In the genomic region with DNA sequence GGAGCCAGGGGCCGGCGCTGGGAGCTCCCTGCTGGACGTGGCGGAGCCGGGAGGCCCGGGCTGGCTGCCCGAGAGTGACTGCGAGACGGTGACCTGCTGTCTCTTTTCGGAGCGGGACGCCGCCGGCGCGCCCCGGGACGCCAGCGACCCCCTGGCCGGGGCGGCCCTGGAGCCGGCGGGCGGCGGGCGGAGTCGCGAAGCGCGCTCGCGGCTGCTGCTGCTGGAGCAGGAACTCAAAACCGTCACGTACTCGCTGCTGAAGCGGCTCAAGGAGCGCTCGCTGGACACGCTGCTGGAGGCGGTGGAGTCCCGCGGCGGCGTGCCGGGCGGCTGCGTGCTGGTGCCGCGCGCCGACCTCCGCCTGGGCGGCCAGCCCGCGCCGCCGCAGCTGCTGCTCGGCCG, we compare ENCODE assay signal across 8 cellular contexts. TPM values are rescaled to one million over a fixed set of nuclear protein-coding genes. Genes with fewer than 3 reads are reported as not detected.
DNase-seq lines count a peak whose midpoint lies in the region; ATAC-seq and TF ChIP-seq lines count a peak whose summit lies in the region.

No MANE protein-coding gene starts in this region.

- intact Hi-C loops in activated CD4-positive, alpha-beta T cell treated with anti-CD3 and anti-CD28 coated beads, Interleukin-2, amount 10 ng/mL, durations not matched to agents 24 days and 14 days (cut with micrococcal nuclease): loop anchor here (2.0 to 10.0 kb wide), 4 partner anchors 46 to 1131 kb away; a partner anchor contains a TSS

- H3K4me1 ChIP-seq in rectal smooth muscle tissue (ENCODE audit: control insufficient read depth, insufficient read depth, low read length): peaks cover 7% of the 10 kb centered on the region

- H3K4me1 Mint-ChIP-seq in activated CD4-positive, alpha-beta T cell treated with anti-CD3 and anti-CD28 coated beads, Interleukin-2, amount 10 ng/mL, durations not matched to agents 24 days and 14 days: peaks cover 19% of the 10 kb centered on the region
- H3K4me1 Mint-ChIP-seq in activated CD4-positive, alpha-beta T cell treated with anti-CD3 and anti-CD28 coated beads, Interleukin-2, amount 10 ng/mL, durations not matched to agents 7 days and 5 days: peaks cover 24% of the 10 kb centered on the region
- peaks cover 39% of the 10 kb centered on the region for H3K4me1 Mint-ChIP-seq in progenitor cell of endocrine pancreas (ENCODE audit: low read depth)

- ATAC-seq in GM18858 (IDR thresholded peaks at IDR 0.05; ENCODE audit: unreplicated experiment): no peak

- H3K27me3 ChIP-seq in rectal smooth muscle tissue (ENCODE audit: control insufficient read depth, insufficient read depth, low read length): no peaks in the 10 kb centered on the region

- H3K4me3 ChIP-seq in fibroblast of villous mesenchyme (ENCODE audit: low read depth, low read length) (peak overlapping the region; percentile 70), rectal smooth muscle tissue (ENCODE audit: low read length) (peak overlapping the region; percentile 81)

- TF ChIP-seq CTCF in RWPE1 (conservative IDR thresholded peaks at IDR 0.05; ENCODE audit: low read depth) (no peak), fibroblast of villous mesenchyme (IDR thresholded peaks at IDR 0.05; ENCODE audit: insufficient read depth, low read depth, low read length) (no peak), progenitor cell of endocrine pancreas (IDR thresholded peaks at IDR 0.05; ENCODE audit: unreplicated experiment) (no peak)

- no peak overlapping the region for H3K9ac ChIP-seq in rectal smooth muscle tissue (ENCODE audit: low read length)

- no peaks in the 10 kb centered on the region for H3K36me3 ChIP-seq in rectal smooth muscle tissue (ENCODE audit: control insufficient read depth, insufficient read depth, low read length)

- no peak overlapping the region for H3K4me3 Mint-ChIP-seq in activated CD4-positive, alpha-beta T cell treated with anti-CD3 and anti-CD28 coated beads, Interleukin-2, amount 10 ng/mL, durations not matched to agents 24 days and 14 days
- no peak overlapping the region for H3K4me3 Mint-ChIP-seq in activated CD4-positive, alpha-beta T cell treated with anti-CD3 and anti-CD28 coated beads, Interleukin-2, amount 10 ng/mL, durations not matched to agents 7 days and 5 days
- H3K4me3 Mint-ChIP-seq in progenitor cell of endocrine pancreas (ENCODE audit: low read depth): no peak overlapping the region

- DNase-seq in activated CD4-positive, alpha-beta T cell treated with anti-CD3 and anti-CD28 coated beads, Interleukin-2, amount 10 ng/mL, durations not matched to agents 24 days and 14 days: peak; percentile 79
- DNase-seq in activated CD4-positive, alpha-beta T cell treated with anti-CD3 and anti-CD28 coated beads, Interleukin-2, amount 10 ng/mL, durations not matched to agents 7 days and 5 days: no peak
- DNase-seq in RWPE1 (ENCODE audit: low spot score) (no peak), fibroblast of villous mesenchyme (ENCODE audit: low read depth) (peak; percentile 51), NCI-H128 (lab: John Stamatoyannopoulos, UW; ENCODE audit: unreplicated experiment) (no peak), progenitor cell of endocrine pancreas (ENCODE audit: low spot score, unreplicated experiment) (no peak)

- CTCF ChIA-PET in activated CD4-positive, alpha-beta T cell treated with anti-CD3 and anti-CD28 coated beads, Interleukin-2, amount 10 ng/mL, durations not matched to agents 7 days and 5 days (lab: Charles Lee): interaction anchor here (1.5 kb wide), 1 partner anchor 17 kb away, joined by 8 read pairs; no protein-coding TSS in a partner anchor
- CTCF ChIA-PET in RWPE1 (lab: Yijun Ruan, JAX): interaction anchor here (0.8 to 1.5 kb wide), 4 partner anchors 70 to 1498 kb away, joined by 3 to 6 read pairs (median 4); no protein-coding TSS in a partner anchor

- peak overlapping the region; percentile 94; the same call in 1 of the 2 replicates for H3K27ac ChIP-seq in RWPE1
- no peak overlapping the region for H3K27ac ChIP-seq in rectal smooth muscle tissue (ENCODE audit: low read depth, low read length)

- POLR2A ChIA-PET in activated CD4-positive, alpha-beta T cell treated with anti-CD3 and anti-CD28 coated beads, Interleukin-2, amount 10 ng/mL, durations not matched to agents 7 days and 5 days (lab: Charles Lee): no interaction called here
- POLR2A ChIA-PET in RWPE1 (lab: Yijun Ruan, JAX; ENCODE audit: low non-redundant PET): no interaction called here

- H3K9me3 Mint-ChIP-seq in activated CD4-positive, alpha-beta T cell treated with anti-CD3 and anti-CD28 coated beads, Interleukin-2, amount 10 ng/mL, durations not matched to agents 24 days and 14 days: no peaks in the 10 kb centered on the region
- no peaks in the 10 kb centered on the region for H3K9me3 Mint-ChIP-seq in activated CD4-positive, alpha-beta T cell treated with anti-CD3 and anti-CD28 coated beads, Interleukin-2, amount 10 ng/mL, durations not matched to agents 7 days and 5 days
- no peaks in the 10 kb centered on the region for H3K9me3 Mint-ChIP-seq in progenitor cell of endocrine pancreas (ENCODE audit: low read depth)

- H3K36me3 Mint-ChIP-seq in activated CD4-positive, alpha-beta T cell treated with anti-CD3 and anti-CD28 coated beads, Interleukin-2, amount 10 ng/mL, durations not matched to agents 24 days and 14 days (ENCODE audit: low read depth): peaks cover 1% of the 10 kb centered on the region
- no peaks in the 10 kb centered on the region for H3K36me3 Mint-ChIP-seq in activated CD4-positive, alpha-beta T cell treated with anti-CD3 and anti-CD28 coated beads, Interleukin-2, amount 10 ng/mL, durations not matched to agents 7 days and 5 days (ENCODE audit: low read depth)
- peaks cover 11% of the 10 kb centered on the region for H3K36me3 Mint-ChIP-seq in progenitor cell of endocrine pancreas (ENCODE audit: insufficient read depth)

- H3K27me3 Mint-ChIP-seq in activated CD4-positive, alpha-beta T cell treated with anti-CD3 and anti-CD28 coated beads, Interleukin-2, amount 10 ng/mL, durations not matched to agents 24 days and 14 days: peaks cover 25% of the 10 kb centered on the region
- peaks cover 26% of the 10 kb centered on the region for H3K27me3 Mint-ChIP-seq in activated CD4-positive, alpha-beta T cell treated with anti-CD3 and anti-CD28 coated beads, Interleukin-2, amount 10 ng/mL, durations not matched to agents 7 days and 5 days
- H3K27me3 Mint-ChIP-seq in progenitor cell of endocrine pancreas: no peaks in the 10 kb centered on the region

- H3K27ac Mint-ChIP-seq in activated CD4-positive, alpha-beta T cell treated with anti-CD3 and anti-CD28 coated beads, Interleukin-2, amount 10 ng/mL, durations not matched to agents 24 days and 14 days: no peak overlapping the region
- no peak overlapping the region for H3K27ac Mint-ChIP-seq in activated CD4-positive, alpha-beta T cell treated with anti-CD3 and anti-CD28 coated beads, Interleukin-2, amount 10 ng/mL, durations not matched to agents 7 days and 5 days
- H3K27ac Mint-ChIP-seq in progenitor cell of endocrine pancreas: no peak overlapping the region

RNA-seq across cellular contexts. Expression of a gene that starts 1.5 kb away (rescaled TPM):
- 0.19 and 0.40 TPM in 2 replicates for total RNA-seq in activated CD4-positive, alpha-beta T cell treated with anti-CD3 and anti-CD28 coated beads, Interleukin-2, amount 10 ng/mL, durations not matched to agents 24 days and 14 days
- total RNA-seq in activated CD4-positive, alpha-beta T cell treated with anti-CD3 and anti-CD28 coated beads, Interleukin-2, amount 10 ng/mL, durations not matched to agents 7 days and 5 days: under 1 TPM; 0.40 TPM
- total RNA-seq in fibroblast of villous mesenchyme: 3.0 and 3.5 TPM in 2 replicates
- 35.5 and 38.9 TPM in 2 replicates for total RNA-seq in progenitor cell of endocrine pancreas

Comparison
In these comparisons a context has a peak if more than half of its experiments do, and no peak if none do; other contexts are left out.
1. DNase-seq: peak in activated CD4-positive, alpha-beta T cell treated with anti-CD3 and anti-CD28 coated beads, Interleukin-2, amount 10 ng/mL, durations not matched to agents 24 days and 14 days (single experiment) and fibroblast of villous mesenchyme (single experiment); none in activated CD4-positive, alpha-beta T cell treated with anti-CD3 and anti-CD28 coated beads, Interleukin-2, amount 10 ng/mL, durations not matched to agents 7 days and 5 days (single experiment), RWPE1 (single experiment), NCI-H128 (single experiment) and progenitor cell of endocrine pancreas (single experiment).